Comparison of ENCODE assay signal across 9 cellular contexts in genomic region chr1:160161965-160162705, GRCh38. TPM values are rescaled to one million over a fixed set of nuclear protein-coding genes. Genes with fewer than 3 reads are reported as not detected.
A peak's percentile ranks its signal among the peaks of the same experiment; 100 is the strongest.
DNase-seq lines count a peak whose midpoint lies in the region; ATAC-seq, FAIRE-seq and TF ChIP-seq lines count a peak whose summit lies in the region.
"Had no signal": no experiment of that assay in that cellular context is flagged by ENCODE, and none has a peak within 500 bp of the region (broad histone marks: within the 10 kb centered on the region; RNA-seq: fewer than 3 reads in every experiment).

No MANE protein-coding gene starts in this region.

- H3K9ac ChIP-seq in iPS-20b (ENCODE audit: low read depth, low read length): peak overlapping the region; percentile 22; the same call in 1 of the 2 replicates

- H3K27ac ChIP-seq in iPS-20b (ENCODE audit: low read length) (no peak overlapping the region), suprapubic skin (no peak overlapping the region)

- TF ChIP-seq EP300 in suprapubic skin (IDR thresholded peaks at IDR 0.05): no peak

- peaks cover 8% of the 10 kb centered on the region; the same call in 1 of the 2 replicates for H3K4me1 ChIP-seq in iPS-20b (ENCODE audit: insufficient read depth, low read length)
- no peaks in the 10 kb centered on the region for H3K4me1 ChIP-seq in suprapubic skin

- H3K4me3 ChIP-seq in AG09309 (ENCODE audit: control insufficient read depth, low read depth, low read length) (no peak overlapping the region), iPS-20b (ENCODE audit: low read length) (no peak overlapping the region), suprapubic skin (no peak overlapping the region)

- WGBS in suprapubic skin: 65% methylated on average over 6 of the region's 6 CpGs

- DNase-seq in AG09309 (ENCODE audit: low read depth): no peak
- peak; percentile 29 for DNase-seq in H54 (ENCODE audit: insufficient read length, low spot score)
- peak; percentile 15 for DNase-seq in amniotic epithelial cell (ENCODE audit: low read depth)
- DNase-seq in NCI-H526 (lab: John Stamatoyannopoulos, UW): no peak
- no peak for DNase-seq in suprapubic skin (ENCODE audit: low spot score in 2 of 2)

- no peak for FAIRE-seq in H54 (lab: Jason Lieb, UNC)

- TF ChIP-seq POLR2A in H54 (IDR thresholded peaks at IDR 0.05; ENCODE audit: low read depth, low read length): no peak
- TF ChIP-seq POLR2A in suprapubic skin (IDR thresholded peaks at IDR 0.05): no peak

- peaks cover 5% of the 10 kb centered on the region; the same call in 1 of the 2 replicates for H3K27me3 ChIP-seq in iPS-20b (ENCODE audit: insufficient read depth, low read length)
- H3K27me3 ChIP-seq in suprapubic skin: peaks cover 7% of the 10 kb centered on the region

- H3K9me3 ChIP-seq in iPS-20b (ENCODE audit: insufficient read depth, low read depth, low read length): no peaks in the 10 kb centered on the region
- H3K9me3 ChIP-seq in suprapubic skin: no peaks in the 10 kb centered on the region

- H3K36me3 ChIP-seq in iPS-20b (ENCODE audit: insufficient read depth, low read depth, low read length) (no peaks in the 10 kb centered on the region), suprapubic skin (no peaks in the 10 kb centered on the region)

- TF ChIP-seq CTCF in AG09309 (IDR thresholded peaks at IDR 0.05; ENCODE audit: control insufficient read depth, insufficient read depth, low read depth, low read length, missing control alignments): peak; percentile 80
- no peak for TF ChIP-seq CTCF in suprapubic skin (IDR thresholded peaks at IDR 0.05)

- ATAC-seq in HG02970 (IDR thresholded peaks at IDR 0.05; ENCODE audit: low FRiP score, unreplicated experiment) (no peak), HG03571 (IDR thresholded peaks at IDR 0.05; ENCODE audit: unreplicated experiment) (no peak)

RNA-seq across cellular contexts. Expression of gene ATP1A4, which starts 10.7 kb away (rescaled TPM):
- total RNA-seq in suprapubic skin: not detected
- total RNA-seq: NCI-H460 had no signal

RNA-seq across cellular contexts. Expression of gene CASQ1, which starts 28.2 kb away (rescaled TPM):
- total RNA-seq in suprapubic skin: not detected
- total RNA-seq: NCI-H460 had no signal

RNA-seq across cellular contexts. Expression of gene PEA15, which starts 43.0 kb away (rescaled TPM):
- 10 to 100 TPM; 51.0 to 82.6 (median 61.5) TPM for total RNA-seq in suprapubic skin

RNA-seq across cellular contexts. Expression of gene ATP1A2, which starts 46.6 kb away (rescaled TPM):
- 1 to 10 TPM; 4.2 to 6.9 (median 4.8) TPM for total RNA-seq in suprapubic skin

Comparison
In these comparisons a context has a peak if more than half of its experiments do, and no peak if none do; other contexts are left out.
1. DNase-seq: peak in H54 (single experiment) and amniotic epithelial cell (single experiment); none in AG09309 (single experiment), NCI-H526 (0 of 2) and suprapubic skin (0 of 2).